38 cellular contexts compared by ENCODE assay signal in genomic region chr9:129195606-129196005, GRCh38.
"Had no signal": no experiment of that assay in that cellular context is flagged by ENCODE, and none has a peak within 500 bp of the region (broad histone marks: within the 10 kb centered on the region; RNA-seq: fewer than 3 reads in every experiment).

No MANE protein-coding gene starts in this region.

- H3K36me3 Mint-ChIP-seq: activated naive CD4-positive, alpha-beta T cell treated with anti-CD3 and anti-CD28 coated beads, Interleukin-2, amount 10 ng/mL, durations not matched to agents 7 days and 5 days; activated naive CD4-positive, alpha-beta T cell treated with anti-CD3 and anti-CD28 coated beads, Interleukin-2, amount 50 U/mL, for 24 hours; activated naive CD8-positive, alpha-beta T cell treated with anti-CD3 and anti-CD28 coated beads, Interleukin-2, amount 10 ng/mL, durations not matched to agents 7 days and 5 days had no signal

- H3K4me1 Mint-ChIP-seq: activated CD4-positive, alpha-beta memory T cell treated with anti-CD3 and anti-CD28 coated beads, Interleukin-2, amount 10 ng/mL, durations not matched to agents 7 days and 5 days; activated CD4-positive, alpha-beta T cell treated with anti-CD3 and anti-CD28 coated beads for 36 hours; activated CD8-positive, alpha-beta memory T cell treated with anti-CD3 and anti-CD28 coated beads, Interleukin-2, amount 10 ng/mL, durations not matched to agents 7 days and 5 days; activated naive CD4-positive, alpha-beta T cell treated with anti-CD3 and anti-CD28 coated beads, Interleukin-2, amount 10 ng/mL, durations not matched to agents 7 days and 5 days; activated naive CD4-positive, alpha-beta T cell treated with anti-CD3 and anti-CD28 coated beads, Interleukin-2, amount 50 U/mL, for 24 hours; activated naive CD8-positive, alpha-beta T cell treated with anti-CD3 and anti-CD28 coated beads, Interleukin-2, amount 50 U/mL, for 24 hours; central memory CD8-positive, alpha-beta T cell had no signal

- H3K9me3 Mint-ChIP-seq: activated naive CD4-positive, alpha-beta T cell treated with anti-CD3 and anti-CD28 coated beads, Interleukin-2, amount 10 ng/mL, durations not matched to agents 7 days and 5 days; activated naive CD4-positive, alpha-beta T cell treated with anti-CD3 and anti-CD28 coated beads, Interleukin-2, amount 50 U/mL, for 24 hours; activated naive CD8-positive, alpha-beta T cell treated with anti-CD3 and anti-CD28 coated beads, Interleukin-2, amount 50 U/mL, for 24 hours; activated T-cell treated with anti-CD3 and anti-CD28 coated beads, Interleukin-2, amount 50 U/mL, for 24 hours; central memory CD8-positive, alpha-beta T cell had no signal

- H3K36me3 ChIP-seq: ascending aorta, cardiac muscle cell, WERI-Rb-1 had no signal

- H3K27ac Mint-ChIP-seq: activated CD4-positive, alpha-beta memory T cell treated with anti-CD3 and anti-CD28 coated beads, Interleukin-2, amount 10 ng/mL, durations not matched to agents 7 days and 5 days; activated CD4-positive, alpha-beta T cell treated with anti-CD3 and anti-CD28 coated beads for 36 hours; activated CD4-positive, alpha-beta T cell treated with anti-CD3 and anti-CD28 coated beads, Interleukin-2, amount 10 ng/mL, durations not matched to agents 7 days and 5 days; activated CD8-positive, alpha-beta memory T cell treated with anti-CD3 and anti-CD28 coated beads, Interleukin-2, amount 10 ng/mL, durations not matched to agents 7 days and 5 days; activated CD8-positive, alpha-beta T cell treated with anti-CD3 and anti-CD28 coated beads, Interleukin-2, amount 10 ng/mL, durations not matched to agents 7 days and 5 days; activated naive CD4-positive, alpha-beta T cell treated with anti-CD3 and anti-CD28 coated beads, Interleukin-2, amount 10 ng/mL, durations not matched to agents 7 days and 5 days; activated naive CD4-positive, alpha-beta T cell treated with anti-CD3 and anti-CD28 coated beads, Interleukin-2, amount 50 U/mL, for 24 hours; activated naive CD8-positive, alpha-beta T cell; activated naive CD8-positive, alpha-beta T cell treated with anti-CD3 and anti-CD28 coated beads, Interleukin-2, amount 10 ng/mL, durations not matched to agents 7 days and 5 days; activated naive CD8-positive, alpha-beta T cell treated with anti-CD3 and anti-CD28 coated beads, Interleukin-2, amount 50 U/mL, for 24 hours; activated T-cell treated with anti-CD3 and anti-CD28 coated beads, Interleukin-2, amount 50 U/mL, for 24 hours; activated T-helper 2 cell treated with anti-CD3 and anti-CD28 coated beads, Interferon-gamma antibody, Interleukin-2, Interleukin-4, amounts not matched to agents 10 μg/mL and 5 μg/mL and 100 μg/mL, durations not matched to agents 14 hours and 24 hours and 36 hours; brain; T-helper 1 cell treated with Interleukin-12 subunit alpha and Interleukin-12 subunit beta and Interleukin-4 antibody, amounts not matched to agents 30 μg/mL and 1 μg/mL, for 36 hours; T-helper 2 cell treated with Interferon-gamma antibody and Interleukin-4, amounts not matched to agents 5 μg/mL and 100 μg/mL, for 36 hours; WTC11 had no signal

- DNase-seq: activated CD4-positive, alpha-beta memory T cell treated with anti-CD3 and anti-CD28 coated beads, Interleukin-2, amount 10 ng/mL, durations not matched to agents 7 days and 5 days; activated CD4-positive, alpha-beta T cell treated with anti-CD3 and anti-CD28 coated beads for 1 hour; activated CD4-positive, alpha-beta T cell treated with anti-CD3 and anti-CD28 coated beads for 36 hours; activated CD4-positive, alpha-beta T cell treated with anti-CD3 and anti-CD28 coated beads for 48 hours; activated CD4-positive, alpha-beta T cell treated with anti-CD3 and anti-CD28 coated beads, Interleukin-2, amount 10 ng/mL, durations not matched to agents 7 days and 5 days; activated CD4-positive, alpha-beta T cell treated with anti-CD3 and anti-CD28 coated beads, Interleukin-2, amount 50 U/mL, for 48 hours; activated CD4-positive, CD25-positive, alpha-beta regulatory T cell; activated CD8-positive, alpha-beta memory T cell treated with anti-CD3 and anti-CD28 coated beads for 24 hours; activated CD8-positive, alpha-beta memory T cell treated with anti-CD3 and anti-CD28 coated beads, Interleukin-2, amount 10 ng/mL, durations not matched to agents 7 days and 5 days; activated CD8-positive, alpha-beta memory T cell treated with anti-CD3 and anti-CD28 coated beads, Interleukin-2, amount 50 U/mL, for 48 hours; activated CD8-positive, alpha-beta T cell treated with anti-CD3 and anti-CD28 coated beads, Interleukin-2, amount 10 ng/mL, durations not matched to agents 7 days and 5 days; activated effector memory CD4-positive, alpha-beta T cell treated with Interleukin-2 at 50 U/mL for 16 hours; activated gamma-delta T cell; activated naive CD4-positive, alpha-beta T cell treated with anti-CD3 and anti-CD28 coated beads, Interleukin-2, amount 10 ng/mL, durations not matched to agents 7 days and 5 days; activated naive CD4-positive, alpha-beta T cell treated with Interleukin-2 at 50 U/mL for 16 hours; activated naive CD8-positive, alpha-beta T cell treated with anti-CD3 and anti-CD28 coated beads, Interleukin-2, amount 10 ng/mL, durations not matched to agents 7 days and 5 days; activated naive CD8-positive, alpha-beta T cell treated with anti-CD3 and anti-CD28 coated beads, Interleukin-2, amount 50 U/mL, for 24 hours; activated T-cell treated with anti-CD3 and anti-CD28 coated beads, Interleukin-2, amount 50 U/mL, for 24 hours; activated T-cell treated with anti-CD3 and anti-CD28 coated beads, Interleukin-2, amount 50 U/mL, for 48 hours; amygdala; anterior cingulate cortex; cerebellar nuclear complex; T-helper 2 cell; T-helper 9 cell; WERI-Rb-1 had no signal

- H3K27ac ChIP-seq: ascending aorta, cardiac muscle cell, WERI-Rb-1 had no signal

- H3K27me3 Mint-ChIP-seq: activated naive CD8-positive, alpha-beta T cell had no signal

- FAIRE-seq: bronchial epithelial cell, TTC549 had no signal

- ATAC-seq: activated CD4-positive, alpha-beta T cell treated with anti-CD3 and anti-CD28 coated beads for 36 hours; activated CD4-positive, CD25-positive, alpha-beta regulatory T cell treated with anti-CD3 and anti-CD28 coated beads, Interleukin-2, amount 50 U/mL, for 24 hours; activated CD8-positive, alpha-beta memory T cell treated with anti-CD3 and anti-CD28 coated beads, Interleukin-2, amount 10 ng/mL, durations not matched to agents 7 days and 5 days; activated CD8-positive, alpha-beta T cell treated with anti-CD3 and anti-CD28 coated beads, Interleukin-2, amount 10 ng/mL, durations not matched to agents 7 days and 5 days; activated naive CD8-positive, alpha-beta T cell treated with anti-CD3 and anti-CD28 coated beads, Interleukin-2, amount 50 U/mL, for 24 hours; WTC11 had no signal

- H3K9me3 ChIP-seq: ascending aorta had no signal

- H3K27me3 ChIP-seq: ascending aorta, cardiac muscle cell had no signal

- H3K4me3 ChIP-seq: ascending aorta, cardiac muscle cell had no signal

- H3K4me3 Mint-ChIP-seq: activated CD4-positive, alpha-beta memory T cell treated with anti-CD3 and anti-CD28 coated beads, Interleukin-2, amount 10 ng/mL, durations not matched to agents 7 days and 5 days; activated CD4-positive, alpha-beta T cell treated with anti-CD3 and anti-CD28 coated beads for 36 hours; activated CD4-positive, alpha-beta T cell treated with anti-CD3 and anti-CD28 coated beads, Interleukin-2, amount 10 ng/mL, durations not matched to agents 7 days and 5 days; activated CD8-positive, alpha-beta memory T cell treated with anti-CD3 and anti-CD28 coated beads, Interleukin-2, amount 10 ng/mL, durations not matched to agents 7 days and 5 days; activated CD8-positive, alpha-beta T cell treated with anti-CD3 and anti-CD28 coated beads, Interleukin-2, amount 10 ng/mL, durations not matched to agents 7 days and 5 days; activated naive CD4-positive, alpha-beta T cell treated with anti-CD3 and anti-CD28 coated beads, Interleukin-2, amount 10 ng/mL, durations not matched to agents 7 days and 5 days; activated naive CD4-positive, alpha-beta T cell treated with anti-CD3 and anti-CD28 coated beads, Interleukin-2, amount 50 U/mL, for 24 hours; activated naive CD8-positive, alpha-beta T cell; activated naive CD8-positive, alpha-beta T cell treated with anti-CD3 and anti-CD28 coated beads, Interleukin-2, amount 10 ng/mL, durations not matched to agents 7 days and 5 days; activated naive CD8-positive, alpha-beta T cell treated with anti-CD3 and anti-CD28 coated beads, Interleukin-2, amount 50 U/mL, for 24 hours; activated T-cell treated with anti-CD3 and anti-CD28 coated beads, Interleukin-2, amount 50 U/mL, for 24 hours; brain; central memory CD8-positive, alpha-beta T cell; T-helper 1 cell treated with Interleukin-12 subunit alpha and Interleukin-12 subunit beta and Interleukin-4 antibody, amounts not matched to agents 30 μg/mL and 1 μg/mL, for 36 hours; T-helper 2 cell treated with Interferon-gamma antibody and Interleukin-4, amounts not matched to agents 5 μg/mL and 100 μg/mL, for 36 hours; WTC11 had no signal
